ENCODE assay signal across 9 cellular contexts in genomic region chr1:68600049-68600661, GRCh38.
A peak's percentile ranks its signal among the peaks of the same experiment; 100 is the strongest.
DNase-seq lines count a peak whose midpoint lies in the region; ATAC-seq and TF ChIP-seq lines count a peak whose summit lies in the region.
"Had no signal": no experiment of that assay in that cellular context is flagged by ENCODE, and none has a peak within 500 bp of the region (broad histone marks: within the 10 kb centered on the region; RNA-seq: fewer than 3 reads in every experiment).

No MANE protein-coding gene starts in this region.

- H3K4me1 ChIP-seq in mammary epithelial cell (ENCODE audit: insufficient read depth, low read length) = no peaks in the 10 kb centered on the region
- no peaks in the 10 kb centered on the region for H3K4me1 ChIP-seq in naive thymus-derived CD4-positive, alpha-beta T cell (ENCODE audit: control insufficient read depth in 2 of 2, insufficient read depth in 2 of 2, low read length in 2 of 2)
- no peaks in the 10 kb centered on the region for H3K4me1 ChIP-seq in ovary (ENCODE audit: insufficient read depth)

- intact Hi-C loops in mammary epithelial cell (cut with micrococcal nuclease) (loop anchor here (1.0 to 10.0 kb wide), 2 partner anchors 415 to 1137 kb away; no protein-coding TSS in a partner anchor), ovary (cut with DNase I) (no loop called here)
- intact Hi-C loops in naive thymus-derived CD4-positive, alpha-beta T cell (cut with micrococcal nuclease) = loop anchor here in 1 of 2 donors (2.0 kb wide), 1 partner anchor 1139 kb away; no protein-coding TSS in a partner anchor

- H3K36me3 Mint-ChIP-seq in neural crest cell (ENCODE audit: low read depth) = peaks cover 4% of the 10 kb centered on the region
- no peaks in the 10 kb centered on the region for H3K36me3 Mint-ChIP-seq in naive thymus-derived CD4-positive, alpha-beta T cell

- no peak overlapping the region for H3K4me3 ChIP-seq in mammary epithelial cell (replicated peaks in 1 of 3; ENCODE audit: insufficient read depth in 1 of 3, low read depth in 2 of 3, low read length in 3 of 3)
- no peak overlapping the region for H3K4me3 ChIP-seq in naive thymus-derived CD4-positive, alpha-beta T cell (ENCODE audit: low read length)
- H3K4me3 ChIP-seq in ovary = no peak overlapping the region

- 81% methylated on average over 5 of the region's 5 CpGs for WGBS in mammary epithelial cell (ENCODE audit: low coverage, missing lambda C conversion rate)
- WGBS in ovary, 3 donors = 30 to 52% (median 42%) methylated on average over 5 of the region's 5 CpGs

- no peak overlapping the region for H3K4me3 Mint-ChIP-seq in neural crest cell
- H3K4me3 Mint-ChIP-seq in naive thymus-derived CD4-positive, alpha-beta T cell = no peak overlapping the region
- H3K4me3 Mint-ChIP-seq: central memory CD8-positive, alpha-beta T cell had no signal

- ATAC-seq in GM18867 (IDR thresholded peaks at IDR 0.05; ENCODE audit: unreplicated experiment) = no peak
- ATAC-seq in naive thymus-derived CD4-positive, alpha-beta T cell = no peak

- in situ Hi-C loops in mammary epithelial cell (cut with MboI; ENCODE audit: low sequenced_read_pairs in 2 of 2) = no loop called here

- DNase-seq in GM03348 (ENCODE audit: low spot score) (peak; percentile 10), mammary epithelial cell (peak; percentile 8), neural crest cell (ENCODE audit: low read depth, low spot score) (no peak), ovary (no peak)
- DNase-seq in naive thymus-derived CD4-positive, alpha-beta T cell = no peak
- DNase-seq in activated effector memory CD4-positive, alpha-beta T cell treated with Interleukin-2 at 50 U/mL for 16 hours = no peak

- no peak overlapping the region for H3K9ac ChIP-seq in mammary epithelial cell (ENCODE audit: insufficient read depth, low read length)

- peak; percentile 36; the same call in 1 of the 2 replicates for TF ChIP-seq CTCF in LNCAP (IDR thresholded peaks at IDR 0.05)
- TF ChIP-seq CTCF in mammary epithelial cell (conservative IDR thresholded peaks at IDR 0.05 in 1 of 2, IDR thresholded peaks at IDR 0.05 in 1 of 2; ENCODE audit: extremely low read depth in 1 of 2, insufficient read depth in 1 of 2, low read depth in 1 of 2, low read length in 2 of 2) = peak; percentile 68 to 77
- peak; percentile 56 for TF ChIP-seq CTCF in neural crest cell (conservative IDR thresholded peaks at IDR 0.05)
- TF ChIP-seq CTCF in ovary (IDR thresholded peaks at IDR 0.05) = no peak

- H3K4me2 ChIP-seq in mammary epithelial cell (ENCODE audit: insufficient read depth, low read depth, low read length) = no peak overlapping the region

- dilution Hi-C loops in mammary epithelial cell (cut with HindIII; ENCODE audit: low sequenced_read_pairs) = no loop called here

- H3K27ac Mint-ChIP-seq in neural crest cell (ENCODE audit: unreplicated experiment) = no peak overlapping the region
- no peak overlapping the region for H3K27ac Mint-ChIP-seq in naive thymus-derived CD4-positive, alpha-beta T cell

- no peaks in the 10 kb centered on the region for H3K79me2 ChIP-seq in mammary epithelial cell (ENCODE audit: insufficient read depth, low read length)

- no peaks in the 10 kb centered on the region for H3K27me3 Mint-ChIP-seq in neural crest cell (ENCODE audit: low read depth)
- no peaks in the 10 kb centered on the region for H3K27me3 Mint-ChIP-seq in naive thymus-derived CD4-positive, alpha-beta T cell
- H3K27me3 Mint-ChIP-seq: central memory CD8-positive, alpha-beta T cell had no signal

- H3K27me3 ChIP-seq in mammary epithelial cell (ENCODE audit: insufficient read depth, low read length) (peaks cover 2% of the 10 kb centered on the region), ovary (no peaks in the 10 kb centered on the region)
- no peaks in the 10 kb centered on the region for H3K27me3 ChIP-seq in naive thymus-derived CD4-positive, alpha-beta T cell (ENCODE audit: control insufficient read depth in 2 of 2, insufficient read depth in 2 of 2, low read length in 2 of 2)

- CTCF ChIA-PET in mammary epithelial cell (lab: Charles Lee; ENCODE audit: low non-redundant PET) = interaction anchor here (0.7 kb wide), 2 partner anchors 511 to 1139 kb away, joined by 3 read pairs; no protein-coding TSS in a partner anchor
- CTCF ChIA-PET in naive thymus-derived CD4-positive, alpha-beta T cell (lab: Charles Lee) = no interaction called here

- no TSS peak for BruUV-seq in mammary epithelial cell (replicated peaks; lab: Mats Ljungman, UMichigan)

- TF ChIP-seq POLR2A in ovary (IDR thresholded peaks at IDR 0.05) = no peak

- H4K20me1 ChIP-seq in mammary epithelial cell (ENCODE audit: insufficient read depth, low read length) = no peaks in the 10 kb centered on the region

- no peak overlapping the region for H3K27ac ChIP-seq in mammary epithelial cell (ENCODE audit: insufficient read depth, low read depth, low read length)
- no peak overlapping the region for H3K27ac ChIP-seq in naive thymus-derived CD4-positive, alpha-beta T cell (ENCODE audit: low read depth, low read length)
- H3K27ac ChIP-seq in ovary = no peak overlapping the region

- H3K36me3 ChIP-seq in mammary epithelial cell (ENCODE audit: insufficient read depth, low read length) (no peaks in the 10 kb centered on the region), ovary (no peaks in the 10 kb centered on the region)
- H3K36me3 ChIP-seq in naive thymus-derived CD4-positive, alpha-beta T cell (ENCODE audit: control insufficient read depth in 2 of 3, insufficient read depth in 3 of 3, low read length in 3 of 3) = no peaks in the 10 kb centered on the region

- H3K4me1 Mint-ChIP-seq in neural crest cell = no peaks in the 10 kb centered on the region
- H3K4me1 Mint-ChIP-seq in naive thymus-derived CD4-positive, alpha-beta T cell = peaks cover 0 to 2% (median 0%) of the 10 kb centered on the region in 7 donors
- H3K4me1 Mint-ChIP-seq: central memory CD8-positive, alpha-beta T cell had no signal

- no peaks in the 10 kb centered on the region for H3K9me3 ChIP-seq in mammary epithelial cell (replicated peaks; ENCODE audit: insufficient read depth, low read length)
- H3K9me3 ChIP-seq in naive thymus-derived CD4-positive, alpha-beta T cell (ENCODE audit: control insufficient read depth in 2 of 3, low read length in 3 of 3) = no peaks in the 10 kb centered on the region
- H3K9me3 ChIP-seq in ovary = no peaks in the 10 kb centered on the region

- no peak for TF ChIP-seq EP300 in ovary (IDR thresholded peaks at IDR 0.05)

- H2AFZ ChIP-seq in mammary epithelial cell (ENCODE audit: low read depth, low read length) = no peak overlapping the region

- POLR2A ChIA-PET in naive thymus-derived CD4-positive, alpha-beta T cell (lab: Charles Lee) = no interaction called here

- H3K9me3 Mint-ChIP-seq in neural crest cell = peaks cover 14% of the 10 kb centered on the region
- peaks cover 0 to 15% (median 3%) of the 10 kb centered on the region in 11 donors for H3K9me3 Mint-ChIP-seq in naive thymus-derived CD4-positive, alpha-beta T cell

Comparison
In these comparisons a context has a peak if more than half of its experiments do, and no peak if none do; other contexts are left out.
1. DNase-seq: peak in GM03348 (single experiment) and mammary epithelial cell (single experiment); none in neural crest cell (single experiment), naive thymus-derived CD4-positive, alpha-beta T cell (0 of 9), activated effector memory CD4-positive, alpha-beta T cell treated with Interleukin-2 at 50 U/mL for 16 hours (single experiment) and ovary (0 of 5).
2. CTCF ChIP-seq: peak in LNCAP (single experiment), mammary epithelial cell (2 of 2) and neural crest cell (single experiment); none in ovary (0 of 3).